Comparison of ENCODE assay signal across 9 cellular contexts in genomic region chr9:38318755-38319495, GRCh38.
DNase-seq lines count a peak whose midpoint lies in the region; ATAC-seq, FAIRE-seq and TF ChIP-seq lines count a peak whose summit lies in the region.
"Had no signal": no experiment of that assay in that cellular context is flagged by ENCODE, and none has a peak within 500 bp of the region (broad histone marks: within the 10 kb centered on the region; RNA-seq: fewer than 3 reads in every experiment).

No MANE protein-coding gene starts in this region.

- ATAC-seq in GM19395 (IDR thresholded peaks at IDR 0.05; ENCODE audit: unreplicated experiment) = peak; percentile 90
- ATAC-seq in HG03342 (IDR thresholded peaks at IDR 0.05; ENCODE audit: unreplicated experiment) = peak; percentile 90
- ATAC-seq in stimulated activated naive B cell treated with anti-CD40 and anti-IgM and Interleukin-4, amounts not matched to agents 10 μg/mL and 1 μg/mL and 100 μg/mL, for 72 hours (replicated peaks) = peak; percentile 69 to 82
- no peak for ATAC-seq in Right ventricle myocardium superior (ENCODE audit: poor library complexity)

- no TSS peak for BruUV-seq in endothelial cell of umbilical vein (replicated peaks; lab: Mats Ljungman, UMichigan)

- H3K27ac ChIP-seq in endothelial cell of umbilical vein (ENCODE audit: insufficient read depth, low read depth, low read length) = no peak overlapping the region
- H3K27ac ChIP-seq: upper lobe of left lung had no signal

- no peak overlapping the region for H3K4me2 ChIP-seq in endothelial cell of umbilical vein (ENCODE audit: insufficient read depth, low read length)

- TF ChIP-seq POLR2A in endothelial cell of umbilical vein (IDR thresholded peaks at IDR 0.05; ENCODE audit: low read depth, low read length) = no peak

- POLR2A ChIA-PET in endothelial cell of umbilical vein (lab: Charles Lee) = no interaction called here

- CTCF ChIA-PET in endothelial cell of umbilical vein (lab: Charles Lee) = interaction anchor here (1.0 kb wide), 1 partner anchor 10 kb away, joined by 3 read pairs; no protein-coding TSS in a partner anchor

- peaks cover 3 to 10% of the 10 kb centered on the region in 2 donors for H3K4me1 Mint-ChIP-seq in stimulated activated naive B cell treated with anti-CD40 and anti-IgM and Interleukin-4, amounts not matched to agents 10 μg/mL and 1 μg/mL and 100 μg/mL, for 72 hours
- H3K4me1 Mint-ChIP-seq in activated naive CD8-positive, alpha-beta T cell treated with anti-CD3 and anti-CD28 coated beads for 36 hours = no peaks in the 10 kb centered on the region

- H4K20me1 ChIP-seq in endothelial cell of umbilical vein (replicated peaks; ENCODE audit: control insufficient read depth, extremely low read depth, insufficient read depth, low read length) = no peaks in the 10 kb centered on the region

- TF ChIP-seq CTCF in endothelial cell of umbilical vein (IDR thresholded peaks at IDR 0.05; ENCODE audit: extremely low read depth in 1 of 2, insufficient read depth in 1 of 2, low read depth in 1 of 2, low read length in 2 of 2) = no peak

- no peaks in the 10 kb centered on the region for H3K79me2 ChIP-seq in endothelial cell of umbilical vein (ENCODE audit: control insufficient read depth, insufficient read depth, low read length)

- intact Hi-C loops in endothelial cell of umbilical vein (cut with micrococcal nuclease) = loop anchor here (10.0 kb wide), 1 partner anchor 56 kb away; no protein-coding TSS in a partner anchor
- intact Hi-C loops in Right ventricle myocardium superior (cut with DNase I) = loop anchor here (10.0 kb wide), 1 partner anchor 64 kb away; no protein-coding TSS in a partner anchor

- no peaks in the 10 kb centered on the region for H3K4me1 ChIP-seq in endothelial cell of umbilical vein (ENCODE audit: control insufficient read depth, extremely low read depth, insufficient read depth, low read length)

- H3K4me3 Mint-ChIP-seq in stimulated activated naive B cell treated with anti-CD40 and anti-IgM and Interleukin-4, amounts not matched to agents 10 μg/mL and 1 μg/mL and 100 μg/mL, for 72 hours = no peak overlapping the region
- H3K4me3 Mint-ChIP-seq in activated naive CD8-positive, alpha-beta T cell treated with anti-CD3 and anti-CD28 coated beads for 36 hours = no peak overlapping the region

- DNase-seq in DMS53 (lab: John Stamatoyannopoulos, UW) = peak; percentile 64
- DNase-seq in endothelial cell of umbilical vein (ENCODE audit: low read depth, low spot score) = peak; percentile 7
- peak; percentile 9 for DNase-seq in stimulated activated naive B cell treated with anti-CD40 and anti-IgM and Interleukin-4, amounts not matched to agents 10 μg/mL and 1 μg/mL and 100 μg/mL, for 72 hours
- no peak for DNase-seq in COLO668 (lab: John Stamatoyannopoulos, UW; ENCODE audit: unreplicated experiment)
- DNase-seq in activated naive CD8-positive, alpha-beta T cell treated with anti-CD3 and anti-CD28 coated beads for 36 hours = no peak
- no peak for DNase-seq in Right ventricle myocardium superior

- H3K27ac Mint-ChIP-seq in stimulated activated naive B cell treated with anti-CD40 and anti-IgM and Interleukin-4, amounts not matched to agents 10 μg/mL and 1 μg/mL and 100 μg/mL, for 72 hours = no peak overlapping the region
- no peak overlapping the region for H3K27ac Mint-ChIP-seq in activated naive CD8-positive, alpha-beta T cell treated with anti-CD3 and anti-CD28 coated beads for 36 hours

- H3K27me3 ChIP-seq in endothelial cell of umbilical vein (ENCODE audit: control insufficient read depth in 2 of 2, insufficient read depth in 2 of 2, low read length in 2 of 2) = peaks cover 4 to 12% of the 10 kb centered on the region in 2 experiments
- H3K27me3 ChIP-seq: upper lobe of left lung had no signal

- no peak overlapping the region for H2AFZ ChIP-seq in endothelial cell of umbilical vein (ENCODE audit: low read depth, low read length)

- peaks cover 6 to 16% of the 10 kb centered on the region in 2 donors for H3K27me3 Mint-ChIP-seq in stimulated activated naive B cell treated with anti-CD40 and anti-IgM and Interleukin-4, amounts not matched to agents 10 μg/mL and 1 μg/mL and 100 μg/mL, for 72 hours
- H3K27me3 Mint-ChIP-seq in activated naive CD8-positive, alpha-beta T cell treated with anti-CD3 and anti-CD28 coated beads for 36 hours = peaks cover 11% of the 10 kb centered on the region

- no peak overlapping the region for H3K9ac ChIP-seq in endothelial cell of umbilical vein (replicated peaks; ENCODE audit: extremely low read depth, insufficient read depth, low read length)

- no peaks in the 10 kb centered on the region for H3K36me3 ChIP-seq in endothelial cell of umbilical vein (ENCODE audit: control insufficient read depth in 2 of 2, extremely low read depth in 1 of 2, insufficient read depth in 2 of 2, low read length in 2 of 2)
- H3K36me3 ChIP-seq: upper lobe of left lung had no signal

- no peak for FAIRE-seq in endothelial cell of umbilical vein (lab: Jason Lieb, UNC)

- H3K36me3 Mint-ChIP-seq in stimulated activated naive B cell treated with anti-CD40 and anti-IgM and Interleukin-4, amounts not matched to agents 10 μg/mL and 1 μg/mL and 100 μg/mL, for 72 hours = no peaks in the 10 kb centered on the region
- H3K36me3 Mint-ChIP-seq in activated naive CD8-positive, alpha-beta T cell treated with anti-CD3 and anti-CD28 coated beads for 36 hours = no peaks in the 10 kb centered on the region

- no peak overlapping the region for H3K4me3 ChIP-seq in endothelial cell of umbilical vein (replicated peaks in 1 of 3; ENCODE audit: insufficient read depth in 1 of 3, low read depth in 1 of 3, low read length in 3 of 3)

- no peaks in the 10 kb centered on the region for H3K9me3 ChIP-seq in endothelial cell of umbilical vein (replicated peaks; ENCODE audit: control insufficient read depth, insufficient read depth, low read length)
- H3K9me3 ChIP-seq: upper lobe of left lung had no signal

- no peaks in the 10 kb centered on the region for H3K9me1 ChIP-seq in endothelial cell of umbilical vein (replicated peaks; ENCODE audit: control insufficient read depth, extremely low read depth, insufficient read depth, low read length)

- H3K9me3 Mint-ChIP-seq in stimulated activated naive B cell treated with anti-CD40 and anti-IgM and Interleukin-4, amounts not matched to agents 10 μg/mL and 1 μg/mL and 100 μg/mL, for 72 hours = peaks cover 3 to 6% of the 10 kb centered on the region in 2 donors
- H3K9me3 Mint-ChIP-seq in activated naive CD8-positive, alpha-beta T cell treated with anti-CD3 and anti-CD28 coated beads for 36 hours = no peaks in the 10 kb centered on the region

- dilution Hi-C loops in endothelial cell of umbilical vein (cut with MboI; ENCODE audit: extremely low pct_ligation_motif_present, low sequenced_read_pairs) = no loop called here

TF ChIP-seq in endothelial cell of umbilical vein, 7 proteins besides CTCF, POLR2A, EP300 and RAD21:
- TF ChIP-seq GATA2 (IDR thresholded peaks at IDR 0.05; ENCODE audit: insufficient read depth, insufficient read length, low read depth, low read length) (no peak), EZH2 (IDR thresholded peaks at IDR 0.05; ENCODE audit: borderline replicate concordance, low read depth, low read length, severe bottlenecking) (no peak), POLR2AphosphoS5 (IDR thresholded peaks at IDR 0.05; ENCODE audit: insufficient read depth, low read depth, low read length) (no peak), MAX (IDR thresholded peaks at IDR 0.05; ENCODE audit: insufficient read depth, insufficient read length) (no peak), MYC (IDR thresholded peaks at IDR 0.05; ENCODE audit: low read depth, low read length) (no peak), JUN (IDR thresholded peaks at IDR 0.05; ENCODE audit: borderline replicate concordance, insufficient read depth, insufficient read length, low read depth) (no peak), FOS (IDR thresholded peaks at IDR 0.05; ENCODE audit: borderline replicate concordance, insufficient read depth, low read length) (no peak)

Comparison
In these comparisons a context has a peak if more than half of its experiments do, and no peak if none do; other contexts are left out.
1. DNase-seq: peak in DMS53 (single experiment), endothelial cell of umbilical vein (single experiment) and stimulated activated naive B cell treated with anti-CD40 and anti-IgM and Interleukin-4, amounts not matched to agents 10 μg/mL and 1 μg/mL and 100 μg/mL, for 72 hours (single experiment); none in COLO668 (single experiment), activated naive CD8-positive, alpha-beta T cell treated with anti-CD3 and anti-CD28 coated beads for 36 hours (single experiment) and Right ventricle myocardium superior (single experiment).